17 cellular contexts compared by ENCODE assay signal in genomic region chr6:17612048-17612447, GRCh38. TPM values are rescaled to one million over a fixed set of nuclear protein-coding genes. Genes with fewer than 3 reads are reported as not detected.
DNase-seq lines count a peak whose midpoint lies in the region; ATAC-seq and TF ChIP-seq lines count a peak whose summit lies in the region.
"Had no signal": no experiment of that assay in that cellular context is flagged by ENCODE, and none has a peak within 500 bp of the region (broad histone marks: within the 10 kb centered on the region; RNA-seq: fewer than 3 reads in every experiment).

No MANE protein-coding gene starts in this region.

- H3K27me3 ChIP-seq in CD8-positive, alpha-beta T cell (ENCODE audit: insufficient read depth, low read length), result no peaks in the 10 kb centered on the region
- H3K27me3 ChIP-seq: MG63 had no signal

- peak overlapping the region; percentile 76 for H3K27ac Mint-ChIP-seq in activated T-cell treated with anti-CD3 and anti-CD28 coated beads, Interleukin-2, amount 50 U/mL, for 24 hours
- peak overlapping the region; percentile 84 for H3K27ac Mint-ChIP-seq in CD8-positive, alpha-beta T cell
- peak overlapping the region; percentile 53 for H3K27ac Mint-ChIP-seq in activated naive CD8-positive, alpha-beta T cell treated with anti-CD3 and anti-CD28 coated beads, Interleukin-2, amount 50 U/mL, for 24 hours
- peak overlapping the region; percentile 73 for H3K27ac Mint-ChIP-seq in nephron progenitor cell

- H3K36me3 ChIP-seq in CD8-positive, alpha-beta T cell (ENCODE audit: insufficient read depth, low read length), result peaks cover 16% of the 10 kb centered on the region

- TF ChIP-seq CTCF in CD8-positive, alpha-beta T cell (IDR thresholded peaks at IDR 0.05), result no peak
- TF ChIP-seq CTCF in nephron progenitor cell (IDR thresholded peaks at IDR 0.05), result no peak
- TF ChIP-seq CTCF in foreskin fibroblast (IDR thresholded peaks at IDR 0.05; ENCODE audit: low read depth, low read length), result no peak

- no peak for ATAC-seq in CD8-positive, alpha-beta T cell
- ATAC-seq in activated naive CD8-positive, alpha-beta T cell treated with anti-CD3 and anti-CD28 coated beads, Interleukin-2, amount 50 U/mL, for 24 hours, result no peak
- no peak for ATAC-seq in HG02763 (IDR thresholded peaks at IDR 0.05; ENCODE audit: unreplicated experiment)

- DNase-seq in activated T-cell treated with anti-CD3 and anti-CD28 coated beads, Interleukin-2, amount 50 U/mL, for 24 hours, result no peak
- DNase-seq in activated T-cell treated with anti-CD3 and anti-CD28 coated beads, Interleukin-2, amount 50 U/mL, for 1 hour, result no peak
- no peak for DNase-seq in CD8-positive, alpha-beta T cell
- no peak for DNase-seq in activated naive CD8-positive, alpha-beta T cell treated with anti-CD3 and anti-CD28 coated beads, Interleukin-2, amount 50 U/mL, for 24 hours
- DNase-seq in nephron progenitor cell, result no peak
- DNase-seq in MV-4-11 (lab: John Stamatoyannopoulos, UW), result no peak
- DNase-seq in foreskin fibroblast, result no peak
- DNase-seq: DMS79 treated with DMSO at 0.1 percent for 48 hours; GDM1; GM23248; MG63; NCI-H1105; NCI-H187; NCI-H69; NK-92 treated with Interleukin-12 subunit alpha and Interleukin-12 subunit beta, amount 100 ng/mL, for 24 hours had no signal

- CTCF ChIA-PET in CD8-positive, alpha-beta T cell (lab: Charles Lee), result interaction anchor here (1.8 kb wide), 1 partner anchor 192 kb away, joined by 4 read pairs; no protein-coding TSS in a partner anchor

- no peak overlapping the region for H3K4me3 Mint-ChIP-seq in activated T-cell treated with anti-CD3 and anti-CD28 coated beads, Interleukin-2, amount 50 U/mL, for 24 hours
- no peak overlapping the region for H3K4me3 Mint-ChIP-seq in CD8-positive, alpha-beta T cell
- H3K4me3 Mint-ChIP-seq in activated naive CD8-positive, alpha-beta T cell treated with anti-CD3 and anti-CD28 coated beads, Interleukin-2, amount 50 U/mL, for 24 hours, result no peak overlapping the region
- no peak overlapping the region for H3K4me3 Mint-ChIP-seq in nephron progenitor cell
- H3K4me3 Mint-ChIP-seq: CD14-positive monocyte had no signal

- no peaks in the 10 kb centered on the region for H3K9me3 Mint-ChIP-seq in activated T-cell treated with anti-CD3 and anti-CD28 coated beads, Interleukin-2, amount 50 U/mL, for 24 hours
- no peaks in the 10 kb centered on the region for H3K9me3 Mint-ChIP-seq in CD8-positive, alpha-beta T cell
- H3K9me3 Mint-ChIP-seq in activated naive CD8-positive, alpha-beta T cell treated with anti-CD3 and anti-CD28 coated beads, Interleukin-2, amount 50 U/mL, for 24 hours, result no peaks in the 10 kb centered on the region
- H3K9me3 Mint-ChIP-seq in nephron progenitor cell, result no peaks in the 10 kb centered on the region
- H3K9me3 Mint-ChIP-seq: CD14-positive monocyte had no signal

- H3K27me3 Mint-ChIP-seq in activated T-cell treated with anti-CD3 and anti-CD28 coated beads, Interleukin-2, amount 50 U/mL, for 24 hours, result no peaks in the 10 kb centered on the region
- no peaks in the 10 kb centered on the region for H3K27me3 Mint-ChIP-seq in CD8-positive, alpha-beta T cell (ENCODE audit: low read depth)
- no peaks in the 10 kb centered on the region for H3K27me3 Mint-ChIP-seq in activated naive CD8-positive, alpha-beta T cell treated with anti-CD3 and anti-CD28 coated beads, Interleukin-2, amount 50 U/mL, for 24 hours
- H3K27me3 Mint-ChIP-seq in nephron progenitor cell (ENCODE audit: low read depth, poor library complexity), result no peaks in the 10 kb centered on the region

- intact Hi-C loops in CD8-positive, alpha-beta T cell (cut with DNase I, micrococcal nuclease), result loop anchor here in 1 of 2 experiments (10.0 kb wide), 1 partner anchor 1287 kb away; no protein-coding TSS in a partner anchor

- H3K4me1 ChIP-seq in CD8-positive, alpha-beta T cell (ENCODE audit: insufficient read depth, low read length), result no peaks in the 10 kb centered on the region

- no peak overlapping the region for H3K27ac ChIP-seq in CD8-positive, alpha-beta T cell (ENCODE audit: low read depth, low read length)
- H3K27ac ChIP-seq: GM23248 had no signal

- H3K4me1 Mint-ChIP-seq in activated T-cell treated with anti-CD3 and anti-CD28 coated beads, Interleukin-2, amount 50 U/mL, for 24 hours (ENCODE audit: low read depth), result peaks cover 12% of the 10 kb centered on the region
- H3K4me1 Mint-ChIP-seq in CD8-positive, alpha-beta T cell (ENCODE audit: low read depth), result peaks cover 7% of the 10 kb centered on the region
- H3K4me1 Mint-ChIP-seq in activated naive CD8-positive, alpha-beta T cell treated with anti-CD3 and anti-CD28 coated beads, Interleukin-2, amount 50 U/mL, for 24 hours, result no peaks in the 10 kb centered on the region
- no peaks in the 10 kb centered on the region for H3K4me1 Mint-ChIP-seq in nephron progenitor cell
- H3K4me1 Mint-ChIP-seq: CD14-positive monocyte had no signal

- POLR2A ChIA-PET in CD8-positive, alpha-beta T cell (lab: Charles Lee), result interaction anchor here (1.8 kb wide), 1 partner anchor 11 kb away, joined by 6 read pairs; no protein-coding TSS in a partner anchor

- H3K9me3 ChIP-seq in CD8-positive, alpha-beta T cell (ENCODE audit: low read length), result no peaks in the 10 kb centered on the region
- H3K9me3 ChIP-seq: MG63 had no signal

- H3K36me3 Mint-ChIP-seq in activated T-cell treated with anti-CD3 and anti-CD28 coated beads, Interleukin-2, amount 50 U/mL, for 24 hours (ENCODE audit: low read depth), result peaks cover 68% of the 10 kb centered on the region
- peaks cover 48% of the 10 kb centered on the region for H3K36me3 Mint-ChIP-seq in CD8-positive, alpha-beta T cell
- H3K36me3 Mint-ChIP-seq in activated naive CD8-positive, alpha-beta T cell treated with anti-CD3 and anti-CD28 coated beads, Interleukin-2, amount 50 U/mL, for 24 hours (ENCODE audit: low read depth), result peaks cover 25% of the 10 kb centered on the region
- H3K36me3 Mint-ChIP-seq in nephron progenitor cell (ENCODE audit: low read depth), result peaks cover 35% of the 10 kb centered on the region

- H3K4me3 ChIP-seq in CD8-positive, alpha-beta T cell (ENCODE audit: low read depth, low read length), result no peak overlapping the region
- H3K4me3 ChIP-seq in foreskin fibroblast (ENCODE audit: low read depth in 1 of 2, low read length in 2 of 2), result no peak overlapping the region
- H3K4me3 ChIP-seq: GM23248, MG63 had no signal

RNA-seq across cellular contexts. Expression of gene FAM8A1, which starts 11.9 kb away (rescaled TPM):
- 10 to 100 TPM; 17.6 to 17.8 TPM for total RNA-seq in CD8-positive, alpha-beta T cell
